Comparison of ENCODE assay signal across 15 cellular contexts in genomic region chr3:99928758-99929408, GRCh38.
DNase-seq lines count a peak whose midpoint lies in the region; ATAC-seq and TF ChIP-seq lines count a peak whose summit lies in the region.
"Had no signal": no experiment of that assay in that cellular context is flagged by ENCODE, and none has a peak within 500 bp of the region (broad histone marks: within the 10 kb centered on the region; RNA-seq: fewer than 3 reads in every experiment).

No MANE protein-coding gene starts in this region.

- TF ChIP-seq CTCF in GM23338 (conservative IDR thresholded peaks at IDR 0.05; ENCODE audit: low read depth in 2 of 2) = peak; percentile 48 to 59
- peak; percentile 37 for TF ChIP-seq CTCF in cardiac fibroblast (IDR thresholded peaks at IDR 0.05; ENCODE audit: low read depth, low read length)
- TF ChIP-seq CTCF in gastrocnemius medialis (IDR thresholded peaks at IDR 0.05 in 4 of 5, conservative IDR thresholded peaks at IDR 0.05 in 1 of 5) = peak in 3 of 5 experiments; percentile 12 to 33 (median 15)
- TF ChIP-seq CTCF in MM.1S (IDR thresholded peaks at IDR 0.05; ENCODE audit: low read length) = no peak
- TF ChIP-seq CTCF in lower lobe of right lung (IDR thresholded peaks at IDR 0.05) = no peak

- TF ChIP-seq POLR2A in gastrocnemius medialis (IDR thresholded peaks at IDR 0.05) = no peak

- H3K9ac ChIP-seq in MM.1S (ENCODE audit: low read length) = no peak overlapping the region

- H3K9me3 Mint-ChIP-seq in GM23338 (no peaks in the 10 kb centered on the region; the same call in 2 of the 3 replicates), immature natural killer cell (no peaks in the 10 kb centered on the region)
- H3K9me3 Mint-ChIP-seq: activated naive CD8-positive, alpha-beta T cell treated with anti-CD3 and anti-CD28 coated beads, Interleukin-2, amount 50 U/mL, for 24 hours; activated T-cell treated with anti-CD3 and anti-CD28 coated beads, Interleukin-2, amount 50 U/mL, for 4 hours; memory B cell had no signal

- H3K27ac Mint-ChIP-seq in GM23338 = peak overlapping the region; percentile 90
- H3K27ac Mint-ChIP-seq in immature natural killer cell = no peak overlapping the region
- H3K27ac Mint-ChIP-seq: activated naive CD8-positive, alpha-beta T cell treated with anti-CD3 and anti-CD28 coated beads, Interleukin-2, amount 50 U/mL, for 24 hours had no signal

- H3K36me3 Mint-ChIP-seq in GM23338 (ENCODE audit: low read depth) = no peaks in the 10 kb centered on the region
- no peaks in the 10 kb centered on the region for H3K36me3 Mint-ChIP-seq in immature natural killer cell

- peaks cover 4% of the 10 kb centered on the region for H3K27me3 Mint-ChIP-seq in GM23338 (ENCODE audit: insufficient read depth, low read depth, poor library complexity)
- no peaks in the 10 kb centered on the region for H3K27me3 Mint-ChIP-seq in immature natural killer cell (ENCODE audit: low read depth in 3 of 3)
- H3K27me3 Mint-ChIP-seq: activated naive CD8-positive, alpha-beta T cell treated with anti-CD3 and anti-CD28 coated beads, Interleukin-2, amount 50 U/mL, for 24 hours; memory B cell had no signal

- H3K4me3 Mint-ChIP-seq in GM23338 (peak overlapping the region; percentile 37; the same call in 2 of the 3 replicates), immature natural killer cell (no peak overlapping the region)
- H3K4me3 Mint-ChIP-seq: activated naive CD8-positive, alpha-beta T cell treated with anti-CD3 and anti-CD28 coated beads, Interleukin-2, amount 50 U/mL, for 24 hours; activated T-cell treated with anti-CD3 and anti-CD28 coated beads, Interleukin-2, amount 50 U/mL, for 4 hours; memory B cell had no signal

- ATAC-seq in GM23338 (peak; percentile 64), right cardiac atrium (peak; percentile 28 to 30), gastrocnemius medialis (peak; percentile 37 to 74), lower lobe of right lung (no peak)
- ATAC-seq in stimulated activated naive CD8-positive, alpha-beta T cell treated with anti-CD3 and anti-CD28 coated beads, Interleukin-15, Interleukin-2, amounts not matched to agents 100 U/mL and 50 U/mL, for 24 hours = no peak
- ATAC-seq: activated naive CD8-positive, alpha-beta T cell treated with anti-CD3 and anti-CD28 coated beads, Interleukin-2, amount 50 U/mL, for 24 hours; activated T-cell treated with anti-CD3 and anti-CD28 coated beads, Interleukin-2, amount 50 U/mL, for 4 hours had no signal

- H3K36me3 ChIP-seq in GM23338 (ENCODE audit: insufficient read depth) = no peaks in the 10 kb centered on the region
- H3K36me3 ChIP-seq in gastrocnemius medialis = no peaks in the 10 kb centered on the region
- no peaks in the 10 kb centered on the region for H3K36me3 ChIP-seq in MM.1S (replicated peaks; ENCODE audit: insufficient read depth, low read length)
- H3K36me3 ChIP-seq in lower lobe of right lung = no peaks in the 10 kb centered on the region
- H3K36me3 ChIP-seq: upper lobe of left lung had no signal

- peak overlapping the region; percentile 80 for H3K27ac ChIP-seq in GM23338 (ENCODE audit: low read depth)
- H3K27ac ChIP-seq in right cardiac atrium (ENCODE audit: low read length) = peak overlapping the region; percentile 82
- H3K27ac ChIP-seq in gastrocnemius medialis = peak overlapping the region; percentile 46 to 75 (median 60)
- H3K27ac ChIP-seq in MM.1S (ENCODE audit: low read length) = no peak overlapping the region
- H3K27ac ChIP-seq in lower lobe of right lung = no peak overlapping the region
- H3K27ac ChIP-seq: upper lobe of left lung had no signal

- peaks cover 66% of the 10 kb centered on the region for H3K4me1 Mint-ChIP-seq in GM23338
- no peaks in the 10 kb centered on the region for H3K4me1 Mint-ChIP-seq in immature natural killer cell
- H3K4me1 Mint-ChIP-seq: activated naive CD8-positive, alpha-beta T cell treated with anti-CD3 and anti-CD28 coated beads, Interleukin-2, amount 50 U/mL, for 24 hours had no signal

- H2AFZ ChIP-seq in GM23338 (no peak overlapping the region), MM.1S (ENCODE audit: low read length) (no peak overlapping the region)

- no peaks in the 10 kb centered on the region for H3K27me3 ChIP-seq in GM23338 (ENCODE audit: insufficient read depth)
- no peaks in the 10 kb centered on the region for H3K27me3 ChIP-seq in right cardiac atrium (ENCODE audit: control insufficient read depth, insufficient read depth)
- H3K27me3 ChIP-seq in gastrocnemius medialis = no peaks in the 10 kb centered on the region
- H3K27me3 ChIP-seq in MM.1S (replicated peaks; ENCODE audit: insufficient read depth, low read length) = no peaks in the 10 kb centered on the region
- no peaks in the 10 kb centered on the region for H3K27me3 ChIP-seq in lower lobe of right lung (ENCODE audit: low read depth)
- H3K27me3 ChIP-seq: upper lobe of left lung had no signal

- no peaks in the 10 kb centered on the region for H3F3A ChIP-seq in GM23338 (replicated peaks; ENCODE audit: low read depth)
- no peaks in the 10 kb centered on the region for H3F3A ChIP-seq in MM.1S (ENCODE audit: insufficient read depth, low read length)

- H3K4me3 ChIP-seq in GM23338 = 0 out of 2 replicates have a peak overlapping the region, but pooled peaks have one; percentile 15
- no peak overlapping the region for H3K4me3 ChIP-seq in cardiac fibroblast (replicated peaks in 1 of 2; ENCODE audit: low read depth in 2 of 2, low read length in 2 of 2)
- H3K4me3 ChIP-seq in right cardiac atrium (ENCODE audit: low read length) = no peak overlapping the region
- H3K4me3 ChIP-seq in gastrocnemius medialis = no peak overlapping the region
- no peak overlapping the region for H3K4me3 ChIP-seq in MM.1S (ENCODE audit: low read length)
- no peak overlapping the region for H3K4me3 ChIP-seq in lower lobe of right lung
- H3K4me3 ChIP-seq: upper lobe of left lung had no signal

- in situ Hi-C loops in gastrocnemius medialis (cut with MboI; ENCODE audit: low sequenced_read_pairs in 4 of 4) = no loop called here

- peak overlapping the region; percentile 35 for H3K4me2 ChIP-seq in GM23338
- no peak overlapping the region for H3K4me2 ChIP-seq in MM.1S (ENCODE audit: low read depth, low read length)

- peaks cover 57% of the 10 kb centered on the region for H3K4me1 ChIP-seq in GM23338 (ENCODE audit: insufficient read depth)
- peaks cover 19% of the 10 kb centered on the region for H3K4me1 ChIP-seq in right cardiac atrium (ENCODE audit: control insufficient read depth, insufficient read depth, low read length)
- H3K4me1 ChIP-seq in gastrocnemius medialis = peaks cover 39 to 49% of the 10 kb centered on the region in 2 donors
- no peaks in the 10 kb centered on the region for H3K4me1 ChIP-seq in MM.1S (ENCODE audit: low read length)
- peaks cover 15% of the 10 kb centered on the region for H3K4me1 ChIP-seq in lower lobe of right lung

- no peaks in the 10 kb centered on the region for H3K9me2 ChIP-seq in GM23338 (ENCODE audit: insufficient read depth)
- H3K9me2 ChIP-seq in MM.1S (replicated peaks; ENCODE audit: insufficient read depth, low read length) = no peaks in the 10 kb centered on the region

- DNase-seq in GM23338 (ENCODE audit: low spot score) = peak; percentile 58
- DNase-seq in cardiac fibroblast (ENCODE audit: low read depth in 2 of 2) = no peak
- DNase-seq in right cardiac atrium = no peak
- no peak for DNase-seq in gastrocnemius medialis
- no peak for DNase-seq in MM.1S
- no peak for DNase-seq in immature natural killer cell
- DNase-seq in stimulated activated naive CD8-positive, alpha-beta T cell treated with anti-CD3 and anti-CD28 coated beads, Interleukin-15, Interleukin-2, amounts not matched to agents 100 U/mL and 50 U/mL, for 24 hours = no peak
- DNase-seq in lower lobe of right lung = no peak
- DNase-seq: activated CD4-positive, alpha-beta T cell treated with anti-CD3 and anti-CD28 coated beads for 4 hours; activated naive CD8-positive, alpha-beta T cell treated with anti-CD3 and anti-CD28 coated beads, Interleukin-2, amount 50 U/mL, for 24 hours; activated T-cell treated with anti-CD3 and anti-CD28 coated beads, Interleukin-2, amount 50 U/mL, for 4 hours; cortex of kidney; NCI-H748 treated with DMSO at 0.1 percent for 48 hours; upper lobe of left lung had no signal

- H4K20me1 ChIP-seq in GM23338 (replicated peaks; ENCODE audit: insufficient read depth) (no peaks in the 10 kb centered on the region), MM.1S (ENCODE audit: insufficient read depth, low read length) (no peaks in the 10 kb centered on the region; the same call in 1 of the 2 replicates)

- WGBS in right cardiac atrium = 54% methylated on average over 4 of the region's 4 CpGs

- H3K79me2 ChIP-seq in GM23338 (replicated peaks; ENCODE audit: insufficient read depth) (peaks cover 11% of the 10 kb centered on the region; the same call in 1 of the 2 replicates), MM.1S (ENCODE audit: low read length) (no peaks in the 10 kb centered on the region)

- intact Hi-C loops in right cardiac atrium (cut with DNase I) = loop anchor here in 2 of 4 donors (10.0 kb wide), 1 partner anchor 54 kb away; no protein-coding TSS in a partner anchor
- intact Hi-C loops in gastrocnemius medialis (cut with DNase I; ENCODE audit: low total_unique reads) = no loop called here
- intact Hi-C loops in lower lobe of right lung (cut with DNase I) = no loop called here

- H3K9me3 ChIP-seq in right cardiac atrium (ENCODE audit: control insufficient read depth, low read length) (no peaks in the 10 kb centered on the region), gastrocnemius medialis (no peaks in the 10 kb centered on the region), MM.1S (replicated peaks; ENCODE audit: insufficient read depth, low read length) (no peaks in the 10 kb centered on the region), lower lobe of right lung (no peaks in the 10 kb centered on the region)
- H3K9me3 ChIP-seq: upper lobe of left lung had no signal

Comparison
In these comparisons a context has a peak if more than half of its experiments do, and no peak if none do; other contexts are left out.
1. ATAC-seq: peak in GM23338 (single experiment), right cardiac atrium (2 of 2) and gastrocnemius medialis (2 of 2); none in stimulated activated naive CD8-positive, alpha-beta T cell treated with anti-CD3 and anti-CD28 coated beads, Interleukin-15, Interleukin-2, amounts not matched to agents 100 U/mL and 50 U/mL, for 24 hours (single experiment) and lower lobe of right lung (0 of 2).
2. H3K27ac ChIP-seq: peak in GM23338 (single experiment), right cardiac atrium (single experiment) and gastrocnemius medialis (4 of 4); none in MM.1S (single experiment) and lower lobe of right lung (single experiment).
3. CTCF ChIP-seq: peak in GM23338 (2 of 2), cardiac fibroblast (single experiment) and gastrocnemius medialis (3 of 5); none in MM.1S (single experiment) and lower lobe of right lung (single experiment).